In the genomic region with DNA sequence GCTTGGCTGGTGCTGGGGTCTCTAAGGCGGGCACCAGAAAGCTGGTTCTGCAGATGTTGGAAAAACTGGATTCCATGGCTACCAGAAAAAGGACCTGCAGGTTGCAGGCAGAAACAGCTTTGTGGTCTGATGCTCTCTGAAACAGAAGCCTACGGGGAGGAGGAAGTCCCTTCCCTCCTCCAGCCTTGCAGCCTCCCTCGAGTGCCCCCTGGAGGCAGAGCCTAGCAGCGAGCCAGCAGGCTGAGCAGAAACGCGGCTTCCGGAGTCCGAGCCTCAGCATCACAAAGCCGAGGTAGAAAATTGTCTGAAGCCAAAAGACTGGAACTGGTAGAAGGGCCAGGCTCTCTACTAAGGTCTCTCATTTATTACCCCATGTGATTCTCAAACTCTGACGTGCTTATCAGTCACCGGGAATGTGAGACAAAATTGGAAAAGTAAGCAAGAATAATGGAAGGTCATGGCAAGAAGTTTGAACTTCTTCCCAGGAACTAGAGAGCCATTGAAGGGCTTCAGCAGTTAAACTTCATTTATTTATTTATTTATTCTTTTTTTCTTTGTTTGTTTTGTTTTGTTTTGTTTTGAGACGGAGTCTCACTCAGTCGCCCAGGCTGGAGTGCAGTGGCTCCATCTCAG, we compare ENCODE assay signal across 1 cellular context.
TF ChIP-seq lines count a peak whose summit lies in the region.

No MANE protein-coding gene starts in this region.

TF ChIP-seq in K562, 482 proteins besides CTCF, POLR2A, EP300 and RAD21 (continued from another document):
- TF ChIP-seq, protein P1, sequence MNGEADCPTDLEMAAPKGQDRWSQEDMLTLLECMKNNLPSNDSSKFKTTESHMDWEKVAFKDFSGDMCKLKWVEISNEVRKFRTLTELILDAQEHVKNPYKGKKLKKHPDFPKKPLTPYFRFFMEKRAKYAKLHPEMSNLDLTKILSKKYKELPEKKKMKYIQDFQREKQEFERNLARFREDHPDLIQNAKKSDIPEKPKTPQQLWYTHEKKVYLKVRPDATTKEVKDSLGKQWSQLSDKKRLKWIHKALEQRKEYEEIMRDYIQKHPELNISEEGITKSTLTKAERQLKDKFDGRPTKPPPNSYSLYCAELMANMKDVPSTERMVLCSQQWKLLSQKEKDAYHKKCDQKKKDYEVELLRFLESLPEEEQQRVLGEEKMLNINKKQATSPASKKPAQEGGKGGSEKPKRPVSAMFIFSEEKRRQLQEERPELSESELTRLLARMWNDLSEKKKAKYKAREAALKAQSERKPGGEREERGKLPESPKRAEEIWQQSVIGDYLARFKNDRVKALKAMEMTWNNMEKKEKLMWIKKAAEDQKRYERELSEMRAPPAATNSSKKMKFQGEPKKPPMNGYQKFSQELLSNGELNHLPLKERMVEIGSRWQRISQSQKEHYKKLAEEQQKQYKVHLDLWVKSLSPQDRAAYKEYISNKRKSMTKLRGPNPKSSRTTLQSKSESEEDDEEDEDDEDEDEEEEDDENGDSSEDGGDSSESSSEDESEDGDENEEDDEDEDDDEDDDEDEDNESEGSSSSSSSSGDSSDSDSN (IDR thresholded peaks at IDR 0.05; ENCODE audit: borderline replicate concordance in 1 of 2, low read depth in 2 of 2, low read length in 2 of 2): 0 out of 4 replicates have a peak, but pooled peaks of 1 of the 2 experiments have one; percentile 41
- no peak for TF ChIP-seq MYNN (IDR thresholded peaks at IDR 0.05)
- TF ChIP-seq MYNN (CRISPR knock-in tag; IDR thresholded peaks at IDR 0.05): no peak
- TF ChIP-seq ZNF507 (tag; conservative IDR thresholded peaks at IDR 0.05): no peak
- no peak for TF ChIP-seq ZNF764 (CRISPR knock-in tag; IDR thresholded peaks at IDR 0.05; ENCODE audit: low read depth)
- TF ChIP-seq, protein P2, sequence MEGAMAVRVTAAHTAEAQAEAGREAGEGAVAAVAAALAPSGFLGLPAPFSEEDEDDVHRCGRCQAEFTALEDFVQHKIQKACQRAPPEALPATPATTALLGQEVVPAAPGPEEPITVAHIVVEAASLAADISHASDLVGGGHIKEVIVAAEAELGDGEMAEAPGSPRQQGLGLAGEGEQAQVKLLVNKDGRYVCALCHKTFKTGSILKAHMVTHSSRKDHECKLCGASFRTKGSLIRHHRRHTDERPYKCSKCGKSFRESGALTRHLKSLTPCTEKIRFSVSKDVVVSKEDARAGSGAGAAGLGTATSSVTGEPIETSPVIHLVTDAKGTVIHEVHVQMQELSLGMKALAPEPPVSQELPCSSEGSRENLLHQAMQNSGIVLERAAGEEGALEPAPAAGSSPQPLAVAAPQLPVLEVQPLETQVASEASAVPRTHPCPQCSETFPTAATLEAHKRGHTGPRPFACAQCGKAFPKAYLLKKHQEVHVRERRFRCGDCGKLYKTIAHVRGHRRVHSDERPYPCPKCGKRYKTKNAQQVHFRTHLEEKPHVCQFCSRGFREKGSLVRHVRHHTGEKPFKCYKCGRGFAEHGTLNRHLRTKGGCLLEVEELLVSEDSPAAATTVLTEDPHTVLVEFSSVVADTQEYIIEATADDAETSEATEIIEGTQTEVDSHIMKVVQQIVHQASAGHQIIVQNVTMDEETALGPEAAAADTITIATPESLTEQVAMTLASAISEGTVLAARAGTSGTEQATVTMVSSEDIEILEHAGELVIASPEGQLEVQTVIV (CRISPR knock-in tag; IDR thresholded peaks at IDR 0.05; ENCODE audit: borderline replicate concordance): no peak
- TF ChIP-seq GABPB1 (CRISPR knock-in tag; IDR thresholded peaks at IDR 0.05): peak; percentile 53; the same call in 1 of the 2 replicates
- TF ChIP-seq SPI1 (IDR thresholded peaks at IDR 0.05; ENCODE audit: borderline replicate concordance, low read depth, low read length): peak; percentile 91
- TF ChIP-seq CBX3 (IDR thresholded peaks at IDR 0.05; ENCODE audit: borderline replicate concordance in 1 of 2, low read length in 2 of 2): peak in 1 of 2 experiments; percentile 64; a peak in 1 of 3 replicates
- TF ChIP-seq JUND (IDR thresholded peaks at IDR 0.05; ENCODE audit: borderline replicate concordance, low read depth, low read length): peak; percentile 44; the same call in 1 of the 2 replicates
- TF ChIP-seq JUND (tag; IDR thresholded peaks at IDR 0.05; ENCODE audit: borderline replicate concordance, low read depth, low read length): no peak; the same call in 2 of the 3 replicates
- peak; percentile 85 for TF ChIP-seq ETV1 (tag; conservative IDR thresholded peaks at IDR 0.05; ENCODE audit: low read depth)
- TF ChIP-seq HNRNPLL (IDR thresholded peaks at IDR 0.05; ENCODE audit: low read depth, low read length, poor library complexity, severe bottlenecking): peak; percentile 24
- peak in 2 of 3 experiments; percentile 48 to 58 for TF ChIP-seq YY1 (IDR thresholded peaks at IDR 0.05; ENCODE audit: borderline replicate concordance in 1 of 3, control insufficient read depth in 1 of 3, extremely low read depth in 1 of 3, insufficient read depth in 3 of 3, insufficient read length in 1 of 3, insufficient replicate concordance in 2 of 3, low read depth in 1 of 3, low read length in 2 of 3)
- peak; percentile 71 for TF ChIP-seq ZNF263 (CRISPR knock-in tag; IDR thresholded peaks at IDR 0.05; ENCODE audit: borderline replicate concordance)
- TF ChIP-seq, protein P3, sequence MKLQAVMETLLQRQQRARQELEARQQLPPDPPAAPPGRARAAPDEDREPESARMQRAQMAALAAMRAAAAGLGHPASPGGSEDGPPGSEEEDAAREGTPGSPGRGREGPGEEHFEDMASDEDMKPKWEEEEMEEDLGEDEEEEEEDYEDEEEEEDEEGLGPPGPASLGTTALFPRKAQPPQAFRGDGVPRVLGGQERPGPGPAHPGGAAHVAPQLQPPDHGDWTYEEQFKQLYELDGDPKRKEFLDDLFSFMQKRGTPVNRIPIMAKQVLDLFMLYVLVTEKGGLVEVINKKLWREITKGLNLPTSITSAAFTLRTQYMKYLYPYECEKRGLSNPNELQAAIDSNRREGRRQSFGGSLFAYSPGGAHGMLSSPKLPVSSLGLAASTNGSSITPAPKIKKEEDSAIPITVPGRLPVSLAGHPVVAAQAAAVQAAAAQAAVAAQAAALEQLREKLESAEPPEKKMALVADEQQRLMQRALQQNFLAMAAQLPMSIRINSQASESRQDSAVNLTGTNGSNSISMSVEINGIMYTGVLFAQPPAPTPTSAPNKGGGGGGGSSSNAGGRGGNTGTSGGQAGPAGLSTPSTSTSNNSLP (IDR thresholded peaks at IDR 0.05; ENCODE audit: borderline replicate concordance, low read depth, low read length): no peak
- 0 out of 2 replicates have a peak, but pooled peaks have one; percentile 35 for TF ChIP-seq TEAD4 (IDR thresholded peaks at IDR 0.05; ENCODE audit: low read length)
- TF ChIP-seq TEAD4 (CRISPR knock-in tag; IDR thresholded peaks at IDR 0.05; ENCODE audit: borderline replicate concordance): no peak
- TF ChIP-seq, protein P4, sequence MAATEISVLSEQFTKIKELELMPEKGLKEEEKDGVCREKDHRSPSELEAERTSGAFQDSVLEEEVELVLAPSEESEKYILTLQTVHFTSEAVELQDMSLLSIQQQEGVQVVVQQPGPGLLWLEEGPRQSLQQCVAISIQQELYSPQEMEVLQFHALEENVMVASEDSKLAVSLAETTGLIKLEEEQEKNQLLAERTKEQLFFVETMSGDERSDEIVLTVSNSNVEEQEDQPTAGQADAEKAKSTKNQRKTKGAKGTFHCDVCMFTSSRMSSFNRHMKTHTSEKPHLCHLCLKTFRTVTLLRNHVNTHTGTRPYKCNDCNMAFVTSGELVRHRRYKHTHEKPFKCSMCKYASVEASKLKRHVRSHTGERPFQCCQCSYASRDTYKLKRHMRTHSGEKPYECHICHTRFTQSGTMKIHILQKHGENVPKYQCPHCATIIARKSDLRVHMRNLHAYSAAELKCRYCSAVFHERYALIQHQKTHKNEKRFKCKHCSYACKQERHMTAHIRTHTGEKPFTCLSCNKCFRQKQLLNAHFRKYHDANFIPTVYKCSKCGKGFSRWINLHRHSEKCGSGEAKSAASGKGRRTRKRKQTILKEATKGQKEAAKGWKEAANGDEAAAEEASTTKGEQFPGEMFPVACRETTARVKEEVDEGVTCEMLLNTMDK (IDR thresholded peaks at IDR 0.05; ENCODE audit: borderline replicate concordance, insufficient read depth, low read depth, low read length, poor library complexity, severe bottlenecking): peak; percentile 59
- no peak for TF ChIP-seq FOXA3 (CRISPR knock-in tag; conservative IDR thresholded peaks at IDR 0.05 in 1 of 2, IDR thresholded peaks at IDR 0.05 in 1 of 2)
- TF ChIP-seq, protein P5, sequence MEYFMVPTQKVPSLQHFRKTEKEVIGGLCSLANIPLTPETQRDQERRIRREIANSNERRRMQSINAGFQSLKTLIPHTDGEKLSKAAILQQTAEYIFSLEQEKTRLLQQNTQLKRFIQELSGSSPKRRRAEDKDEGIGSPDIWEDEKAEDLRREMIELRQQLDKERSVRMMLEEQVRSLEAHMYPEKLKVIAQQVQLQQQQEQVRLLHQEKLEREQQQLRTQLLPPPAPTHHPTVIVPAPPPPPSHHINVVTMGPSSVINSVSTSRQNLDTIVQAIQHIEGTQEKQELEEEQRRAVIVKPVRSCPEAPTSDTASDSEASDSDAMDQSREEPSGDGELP (CRISPR knock-in tag; IDR thresholded peaks at IDR 0.05; ENCODE audit: borderline replicate concordance): 0 out of 2 replicates have a peak, but pooled peaks have one; percentile 37
